8 cellular contexts compared by ENCODE assay signal in the genomic region with DNA sequence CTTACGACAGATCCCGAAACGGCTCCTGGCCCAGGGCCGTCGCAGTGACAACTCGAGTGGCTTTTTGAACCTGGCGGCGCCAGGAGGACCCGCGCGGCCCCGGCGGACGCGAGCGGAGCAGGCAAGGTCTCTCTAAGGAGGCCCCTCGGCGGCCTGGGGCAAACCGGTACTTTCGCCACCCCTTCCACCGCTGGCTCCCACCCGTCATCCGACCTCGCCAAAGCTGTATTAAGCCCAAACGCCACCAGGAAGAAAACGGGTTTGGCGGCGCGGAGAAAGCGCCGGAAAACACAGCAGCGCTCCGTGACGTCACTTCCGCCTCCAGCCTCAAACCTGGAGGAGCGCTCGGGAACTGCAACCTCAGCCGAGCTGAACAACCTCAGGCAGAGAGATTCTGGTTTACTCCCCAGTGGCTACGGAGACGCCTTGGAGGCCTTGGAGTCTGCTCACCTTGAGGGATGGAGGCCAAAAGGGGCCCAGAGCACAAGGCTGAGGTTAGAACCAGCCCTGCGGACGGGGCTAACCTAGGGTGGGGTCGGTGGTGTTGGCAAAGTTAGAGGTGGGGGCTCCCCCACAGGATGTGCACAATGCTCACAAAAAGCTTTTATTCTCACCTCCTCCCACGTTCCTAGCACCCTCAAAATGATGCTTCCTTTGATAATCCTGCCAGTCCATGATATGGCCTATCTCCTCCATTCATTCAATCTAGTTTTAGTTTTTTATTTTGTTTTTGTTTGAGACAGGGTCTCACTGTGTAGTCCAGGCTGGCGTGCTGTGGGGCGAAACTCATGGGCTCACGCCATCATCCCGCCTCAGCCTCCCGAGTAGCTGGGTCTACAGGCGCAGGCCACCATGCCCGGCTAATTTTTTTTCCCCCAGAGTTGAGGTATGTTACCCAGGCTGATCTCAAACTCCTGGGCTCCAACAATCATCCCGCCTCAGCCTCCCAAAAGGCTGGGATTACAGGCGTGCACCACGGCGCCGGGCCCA.
A peak's percentile ranks its signal among the peaks of the same experiment; 100 is the strongest.
DNase-seq lines count a peak whose midpoint lies in the region; FAIRE-seq and TF ChIP-seq lines count a peak whose summit lies in the region.

A gene (minus strand): TSS at position 295 of the 990 bp plus-strand sequence. CDS start 15,484 bp downstream, outside the sequence.

- peaks cover 4% of the 10 kb centered on the region for H3K4me1 ChIP-seq in HAP-1
- peaks cover 12% of the 10 kb centered on the region; the same call in 1 of the 2 replicates for H3K4me1 ChIP-seq in MM.1S (ENCODE audit: low read length)
- peaks cover 16% of the 10 kb centered on the region for H3K4me1 ChIP-seq in neuron (ENCODE audit: insufficient read depth, low read length)
- H3K4me1 ChIP-seq in subcutaneous abdominal adipose tissue (ENCODE audit: control insufficient read depth in 5 of 5, insufficient read depth in 5 of 5, low read length in 5 of 5): peaks cover 5 to 24% (median 21%) of the 10 kb centered on the region in 5 donors

- peak; percentile 79 to 92 for DNase-seq in HAP-1 (ENCODE audit: low spot score in 2 of 2)
- DNase-seq in MM.1S: peak; percentile 93
- DNase-seq in SIG-M5 (lab: John Stamatoyannopoulos, UW): peak; percentile 69
- DNase-seq in activated gamma-delta T cell treated with Interleukin-2 at 50 U/mL for 16 hours: peak; percentile 89
- peak; percentile 83 for DNase-seq in foreskin melanocyte

- no peaks in the 10 kb centered on the region for H3K27me3 ChIP-seq in HAP-1 (ENCODE audit: low read depth)
- H3K27me3 ChIP-seq in MM.1S (replicated peaks; ENCODE audit: insufficient read depth, low read length): no peaks in the 10 kb centered on the region
- H3K27me3 ChIP-seq in neuron (ENCODE audit: insufficient read depth, low read length): no peaks in the 10 kb centered on the region
- H3K27me3 ChIP-seq in subcutaneous abdominal adipose tissue (ENCODE audit: control insufficient read depth in 5 of 5, insufficient read depth in 4 of 5, low read length in 5 of 5): no peaks in the 10 kb centered on the region

- H2AFZ ChIP-seq in MM.1S (ENCODE audit: low read length) (peak within 1 kb of the TSS; percentile 94), neuron (ENCODE audit: low read depth, low read length) (peak within 1 kb of the TSS; percentile 91)

- H3F3A ChIP-seq in MM.1S (ENCODE audit: insufficient read depth, low read length): peaks cover 6% of the 10 kb centered on the region; the same call in 1 of the 2 replicates

- H3K36me3 ChIP-seq in HAP-1 (replicated peaks) (peaks cover 19% of the 10 kb centered on the region), MM.1S (replicated peaks; ENCODE audit: insufficient read depth, low read length) (peaks cover 10% of the 10 kb centered on the region), neuron (ENCODE audit: insufficient read depth, low read length) (peaks cover 23% of the 10 kb centered on the region), subcutaneous abdominal adipose tissue (ENCODE audit: control insufficient read depth in 5 of 5, insufficient read depth in 5 of 5, low read length in 5 of 5) (peaks cover 4 to 26% (median 21%) of the 10 kb centered on the region in 5 donors)

- peak within 1 kb of the TSS; percentile 79 for H3K4me2 ChIP-seq in MM.1S (ENCODE audit: low read depth, low read length)

- FAIRE-seq in G401.6 (lab: Jason Lieb, UNC): peak; percentile 78

- peak; percentile 61 for TF ChIP-seq CTCF in MM.1S (IDR thresholded peaks at IDR 0.05; ENCODE audit: low read length)

- in situ Hi-C loops in HAP-1 (cut with MboI; ENCODE audit: low sequenced_read_pairs): no loop called here

- H4K20me1 ChIP-seq in MM.1S (ENCODE audit: insufficient read depth, low read length): no peaks in the 10 kb centered on the region

- peaks cover 16% of the 10 kb centered on the region for H3K79me2 ChIP-seq in MM.1S (ENCODE audit: low read length)

- 0 out of 2 replicates have a peak, but pooled peaks cover 2% of the 10 kb centered on the region for H3K9me3 ChIP-seq in HAP-1
- no peaks in the 10 kb centered on the region for H3K9me3 ChIP-seq in MM.1S (replicated peaks; ENCODE audit: insufficient read depth, low read length)
- peaks cover 7% of the 10 kb centered on the region for H3K9me3 ChIP-seq in neuron (ENCODE audit: low read length)
- H3K9me3 ChIP-seq in subcutaneous abdominal adipose tissue (ENCODE audit: control insufficient read depth in 5 of 5, low read length in 5 of 5): peaks cover 0 to 4% (median 0%) of the 10 kb centered on the region in 5 donors

- H3K9me2 ChIP-seq in MM.1S (replicated peaks; ENCODE audit: insufficient read depth, low read length): no peaks in the 10 kb centered on the region

- peak within 1 kb of the TSS; percentile 91 for H3K4me3 ChIP-seq in HAP-1
- peak within 1 kb of the TSS; percentile 83 for H3K4me3 ChIP-seq in MM.1S (ENCODE audit: low read length)
- peak within 1 kb of the TSS; percentile 87 for H3K4me3 ChIP-seq in neuron (ENCODE audit: low read length)
- H3K4me3 ChIP-seq in subcutaneous abdominal adipose tissue (ENCODE audit: low read depth in 1 of 5, low read length in 5 of 5): peak within 1 kb of the TSS; percentile 88 to 99 (median 94)

- H3K27ac ChIP-seq in MM.1S (ENCODE audit: low read length) (peak within 1 kb of the TSS; percentile 77), subcutaneous abdominal adipose tissue (ENCODE audit: low read depth, low read length) (peak within 1 kb of the TSS; percentile 78)

- H3K9ac ChIP-seq in MM.1S (ENCODE audit: low read length) (peak within 1 kb of the TSS; percentile 87), subcutaneous abdominal adipose tissue (ENCODE audit: low read length in 5 of 5) (peak within 1 kb of the TSS; percentile 89 to 97 (median 94))

Comparison
In these comparisons a context has a peak if more than half of its experiments do, and no peak if none do; other contexts are left out.
1. Peak in every context shown above with its lines: DNase-seq, H3K4me3 ChIP-seq and H3K27ac ChIP-seq.